13 cellular contexts compared by ENCODE assay signal in the genomic region with DNA sequence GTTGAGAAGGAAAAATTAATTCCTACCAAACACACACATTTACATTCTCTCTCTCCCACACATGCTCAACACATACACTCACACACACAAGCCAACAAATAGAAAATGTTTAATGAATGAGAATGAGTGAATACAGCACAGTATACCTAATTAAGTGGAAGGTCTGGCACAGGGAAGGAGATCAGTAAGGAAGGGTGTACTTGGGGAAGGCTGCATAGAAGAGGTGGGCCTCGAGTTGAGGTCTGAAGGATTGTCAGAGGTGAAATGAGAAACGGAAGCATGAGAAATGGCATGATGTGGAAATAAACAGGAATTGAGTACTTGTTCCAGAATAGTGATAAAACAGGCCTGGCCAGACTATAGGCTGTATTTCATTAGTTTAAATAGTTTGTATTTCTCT.
A peak's percentile ranks its signal among the peaks of the same experiment; 100 is the strongest.
DNase-seq lines count a peak whose midpoint lies in the region; ATAC-seq, FAIRE-seq and TF ChIP-seq lines count a peak whose summit lies in the region.
"Had no signal": no experiment of that assay in that cellular context is flagged by ENCODE, and none has a peak within 500 bp of the region (broad histone marks: within the 10 kb centered on the region; RNA-seq: fewer than 3 reads in every experiment).

No MANE protein-coding gene starts in this region.

- RAD21 ChIA-PET in GM12878 (lab: Charles Lee; ENCODE audit: unreplicated experiment) = no interaction called here

- H3K4me2 ChIP-seq in GM12878 (ENCODE audit: control insufficient read depth, insufficient read depth) = no peak overlapping the region; the same call in 1 of the 2 replicates
- H3K4me2 ChIP-seq: PC-9 had no signal

- TF ChIP-seq POLR2A in GM12878 (IDR thresholded peaks at IDR 0.05; ENCODE audit: low read depth, low read length) = no peak

- H3K4me3 ChIP-seq in GM12878 (no peak overlapping the region), mesodermal cell (ENCODE audit: extremely low read depth, insufficient read depth, low read length, poor library complexity, severe bottlenecking) (no peak overlapping the region), colonic mucosa (no peak overlapping the region)
- H3K4me3 ChIP-seq: PC-9 had no signal

- no peak overlapping the region for H3K27ac ChIP-seq in GM12878 (ENCODE audit: control insufficient read depth, insufficient read depth)
- H3K27ac ChIP-seq in mesodermal cell (ENCODE audit: low read depth, low read length, severe bottlenecking) = peak overlapping the region; percentile 96
- H3K27ac ChIP-seq in colonic mucosa = no peak overlapping the region
- H3K27ac ChIP-seq: C4-2B, PC-9 had no signal

- TF ChIP-seq EP300 in GM12878 (IDR thresholded peaks at IDR 0.05; ENCODE audit: borderline replicate concordance in 1 of 2, control insufficient read depth in 1 of 2, low read depth in 2 of 2, low read length in 2 of 2) = no peak

- FAIRE-seq in GM12878 (lab: Jason Lieb, UNC) = peak; percentile 35

- H3K27me3 ChIP-seq in GM12878 (replicated peaks in 1 of 2; ENCODE audit: control insufficient read depth in 2 of 2, insufficient read depth in 2 of 2, low read length in 1 of 2) (no peaks in the 10 kb centered on the region), colonic mucosa (no peaks in the 10 kb centered on the region)

- in situ Hi-C loops in GM12878 (cut with MboI) = no loop called here

- peak overlapping the region; percentile 55 for H2AFZ ChIP-seq in GM12878 (ENCODE audit: control insufficient read depth, low read depth, low read length)
- H2AFZ ChIP-seq: PC-9 had no signal

- CTCF ChIA-PET in GM12878 (lab: Yijun Ruan, JAX) = no interaction called here

- H3K36me3 ChIP-seq in GM12878 (ENCODE audit: control insufficient read depth in 2 of 2, insufficient read depth in 2 of 2, low read length in 1 of 2) = no peaks in the 10 kb centered on the region
- H3K36me3 ChIP-seq in mesodermal cell (ENCODE audit: control insufficient read depth, insufficient read depth, low read length) = peaks cover 3% of the 10 kb centered on the region
- H3K36me3 ChIP-seq in colonic mucosa = no peaks in the 10 kb centered on the region

- H3K9me3 Mint-ChIP-seq in activated T-cell treated with anti-CD3 and anti-CD28 coated beads, Interleukin-2, amount 50 U/mL, for 24 hours = no peaks in the 10 kb centered on the region

- TF ChIP-seq RAD21 in GM12878 (IDR thresholded peaks at IDR 0.05; ENCODE audit: insufficient read depth, low read depth, low read length) = no peak

- BruUV-seq in GM12878 (replicated peaks; lab: Mats Ljungman, UMichigan) = no TSS peak

- POLR2A ChIA-PET in GM12878 (lab: Charles Lee) = interaction anchor here (1.5 kb wide), 1 partner anchor 7 kb away, joined by 3 read pairs; no protein-coding TSS in a partner anchor

- no peaks in the 10 kb centered on the region for H3K27me3 Mint-ChIP-seq in activated T-cell treated with anti-CD3 and anti-CD28 coated beads, Interleukin-2, amount 50 U/mL, for 24 hours

- H3K9me3 ChIP-seq in GM12878 (replicated peaks; ENCODE audit: control insufficient read depth, insufficient read depth, low read length) = no peaks in the 10 kb centered on the region; the same call in 2 of the 3 replicates
- no peaks in the 10 kb centered on the region for H3K9me3 ChIP-seq in mesodermal cell (ENCODE audit: control insufficient read depth, low read length)
- no peaks in the 10 kb centered on the region for H3K9me3 ChIP-seq in colonic mucosa

- ATAC-seq in GM12878 = no peak
- ATAC-seq in HG02759 (IDR thresholded peaks at IDR 0.05; ENCODE audit: unreplicated experiment) = no peak
- ATAC-seq in GM21717 (IDR thresholded peaks at IDR 0.05; ENCODE audit: unreplicated experiment) = no peak

- H3K4me1 Mint-ChIP-seq in activated T-cell treated with anti-CD3 and anti-CD28 coated beads, Interleukin-2, amount 50 U/mL, for 24 hours (ENCODE audit: low read depth) = peaks cover 41% of the 10 kb centered on the region

- H3K9ac ChIP-seq in GM12878 (ENCODE audit: control insufficient read depth, insufficient read depth, low read length) (no peak overlapping the region), colonic mucosa (ENCODE audit: low read depth in 2 of 2, low read length in 2 of 2) (no peak overlapping the region)

- no peaks in the 10 kb centered on the region for H3K79me2 ChIP-seq in GM12878 (ENCODE audit: control insufficient read depth, insufficient read depth, low read length)

- SMC1A ChIA-PET in GM12878 (lab: Charles Lee; ENCODE audit: uncharacterized antibody, unreplicated experiment) = interaction anchor here (0.9 to 1.2 kb wide), 3 partner anchors 8 to 69 kb away, joined by 3 to 4 read pairs (median 3); no protein-coding TSS in a partner anchor

- DNase-seq in activated T-cell treated with anti-CD3 and anti-CD28 coated beads, Interleukin-2, amount 50 U/mL, for 24 hours = no peak
- DNase-seq in activated T-cell treated with anti-CD3 and anti-CD28 coated beads, Interleukin-2, amount 50 U/mL, for 1 hour = no peak
- DNase-seq in GM12878 (ENCODE audit: low read depth, low spot score) (no peak), colonic mucosa (no peak)
- DNase-seq: H7, NCI-H1417, NCI-H1930, NCI-H748 treated with DMSO at 0.1 percent for 48 hours, PC-9 had no signal

- H3K27ac Mint-ChIP-seq in activated T-cell treated with anti-CD3 and anti-CD28 coated beads, Interleukin-2, amount 50 U/mL, for 24 hours = peak overlapping the region; percentile 2

- H3K36me3 Mint-ChIP-seq in activated T-cell treated with anti-CD3 and anti-CD28 coated beads, Interleukin-2, amount 50 U/mL, for 24 hours (ENCODE audit: low read depth) = peaks cover 3% of the 10 kb centered on the region

- 69% methylated on average over 2 of the region's 2 CpGs for WGBS in GM12878 (ENCODE audit: insufficient coverage, insufficient replicate concordance, low lambda C conversion rate, missing lambda C conversion rate)
- 96 to 100% methylated on average over 2 of the region's 2 CpGs for WGBS in mesodermal cell (ENCODE audit: insufficient coverage in 2 of 2), 2 experiments

- intact Hi-C loops in GM12878 (cut with micrococcal nuclease; ENCODE audit: unreplicated experiment) = no loop called here
- intact Hi-C loops in colonic mucosa (cut with DNase I) = no loop called here

- H3K4me1 ChIP-seq in GM12878 (ENCODE audit: control insufficient read depth, insufficient read depth, low read length) (peaks cover 14% of the 10 kb centered on the region), mesodermal cell (ENCODE audit: control insufficient read depth, insufficient read depth, low read length, poor library complexity, severe bottlenecking) (peaks cover 41% of the 10 kb centered on the region), colonic mucosa (no peaks in the 10 kb centered on the region)

- no peaks in the 10 kb centered on the region for H4K20me1 ChIP-seq in GM12878 (ENCODE audit: control insufficient read depth, insufficient read depth)

- no peak overlapping the region for H3K4me3 Mint-ChIP-seq in activated T-cell treated with anti-CD3 and anti-CD28 coated beads, Interleukin-2, amount 50 U/mL, for 24 hours

- TF ChIP-seq CTCF in GM12878 (IDR thresholded peaks at IDR 0.05 in 2 of 3, conservative IDR thresholded peaks at IDR 0.05 in 1 of 3; ENCODE audit: control insufficient read depth in 2 of 3, extremely low read depth in 1 of 3, insufficient read depth in 1 of 3, low read depth in 3 of 3, low read length in 3 of 3) = no peak
- no peak for TF ChIP-seq CTCF in colonic mucosa (IDR thresholded peaks at IDR 0.05)

TF ChIP-seq in GM12878, 131 proteins besides CTCF, POLR2A, EP300 and RAD21 (continues in another document):
- TF ChIP-seq PAX5 (IDR thresholded peaks at IDR 0.05; ENCODE audit: borderline replicate concordance, low read depth, low read length) (no peak), ATF7 (IDR thresholded peaks at IDR 0.05; ENCODE audit: low read depth) (no peak), BHLHE40 (IDR thresholded peaks at IDR 0.05; ENCODE audit: borderline replicate concordance in 1 of 2, low read depth in 2 of 2, low read length in 1 of 2) (no peak), YY1 (IDR thresholded peaks at IDR 0.05; ENCODE audit: low read depth, low read length) (no peak), MYC (IDR thresholded peaks at IDR 0.05; ENCODE audit: insufficient read depth, insufficient read length, insufficient replicate concordance, low read length, severe bottlenecking) (no peak), TCF3 (IDR thresholded peaks at IDR 0.05; ENCODE audit: borderline replicate concordance, insufficient read depth, low read depth, low read length) (no peak), MEF2A (IDR thresholded peaks at IDR 0.05; ENCODE audit: insufficient read depth, low read depth, low read length) (no peak), BRCA1 (IDR thresholded peaks at IDR 0.05; ENCODE audit: low read depth, low read length) (no peak), PAX8 (IDR thresholded peaks at IDR 0.05) (no peak), JUND (IDR thresholded peaks at IDR 0.05; ENCODE audit: low read depth, low read length) (no peak), RAD51 (IDR thresholded peaks at IDR 0.05) (no peak), MTA3 (IDR thresholded peaks at IDR 0.05; ENCODE audit: borderline replicate concordance, low read length) (no peak), MYB (IDR thresholded peaks at IDR 0.05; ENCODE audit: borderline replicate concordance, low read depth, low read length) (no peak)
- TF ChIP-seq, protein P1, sequence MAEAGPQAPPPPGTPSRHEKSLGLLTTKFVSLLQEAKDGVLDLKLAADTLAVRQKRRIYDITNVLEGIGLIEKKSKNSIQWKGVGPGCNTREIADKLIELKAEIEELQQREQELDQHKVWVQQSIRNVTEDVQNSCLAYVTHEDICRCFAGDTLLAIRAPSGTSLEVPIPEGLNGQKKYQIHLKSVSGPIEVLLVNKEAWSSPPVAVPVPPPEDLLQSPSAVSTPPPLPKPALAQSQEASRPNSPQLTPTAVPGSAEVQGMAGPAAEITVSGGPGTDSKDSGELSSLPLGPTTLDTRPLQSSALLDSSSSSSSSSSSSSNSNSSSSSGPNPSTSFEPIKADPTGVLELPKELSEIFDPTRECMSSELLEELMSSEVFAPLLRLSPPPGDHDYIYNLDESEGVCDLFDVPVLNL (IDR thresholded peaks at IDR 0.05; ENCODE audit: low read depth, low read length) = no peak
- TF ChIP-seq, protein P2, sequence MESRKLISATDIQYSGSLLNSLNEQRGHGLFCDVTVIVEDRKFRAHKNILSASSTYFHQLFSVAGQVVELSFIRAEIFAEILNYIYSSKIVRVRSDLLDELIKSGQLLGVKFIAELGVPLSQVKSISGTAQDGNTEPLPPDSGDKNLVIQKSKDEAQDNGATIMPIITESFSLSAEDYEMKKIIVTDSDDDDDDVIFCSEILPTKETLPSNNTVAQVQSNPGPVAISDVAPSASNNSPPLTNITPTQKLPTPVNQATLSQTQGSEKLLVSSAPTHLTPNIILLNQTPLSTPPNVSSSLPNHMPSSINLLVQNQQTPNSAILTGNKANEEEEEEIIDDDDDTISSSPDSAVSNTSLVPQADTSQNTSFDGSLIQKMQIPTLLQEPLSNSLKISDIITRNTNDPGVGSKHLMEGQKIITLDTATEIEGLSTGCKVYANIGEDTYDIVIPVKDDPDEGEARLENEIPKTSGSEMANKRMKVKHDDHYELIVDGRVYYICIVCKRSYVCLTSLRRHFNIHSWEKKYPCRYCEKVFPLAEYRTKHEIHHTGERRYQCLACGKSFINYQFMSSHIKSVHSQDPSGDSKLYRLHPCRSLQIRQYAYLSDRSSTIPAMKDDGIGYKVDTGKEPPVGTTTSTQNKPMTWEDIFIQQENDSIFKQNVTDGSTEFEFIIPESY (IDR thresholded peaks at IDR 0.05) = no peak
